In the genomic region with DNA sequence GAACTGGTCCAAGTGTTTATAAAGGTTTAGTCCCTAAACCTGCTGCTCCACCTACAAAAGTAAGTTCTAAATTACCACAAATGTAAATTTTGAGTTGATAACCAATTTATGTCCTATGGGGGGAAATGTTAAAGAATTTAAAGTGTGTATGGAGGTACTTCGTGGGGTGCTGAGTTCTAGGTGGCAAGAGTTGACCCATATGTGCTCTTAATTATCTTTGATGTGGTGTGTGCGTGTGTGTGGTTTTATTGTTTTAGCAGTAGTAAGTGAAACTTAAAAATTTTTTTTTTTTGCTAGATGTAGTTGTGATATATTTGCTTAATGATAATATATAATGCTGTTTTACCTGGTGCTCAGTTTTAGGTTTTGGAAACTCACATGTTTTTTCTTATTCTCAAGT, we compare ENCODE assay signal across 22 cellular contexts.
A peak's percentile ranks its signal among the peaks of the same experiment; 100 is the strongest.
DNase-seq lines count a peak whose midpoint lies in the region; ATAC-seq lines count a peak whose summit lies in the region.
"Had no signal": no experiment of that assay in that cellular context is flagged by ENCODE, and none has a peak within 500 bp of the region (broad histone marks: within the 10 kb centered on the region; RNA-seq: fewer than 3 reads in every experiment).

No MANE protein-coding gene starts in this region.

- peaks cover 26% of the 10 kb centered on the region for H3K4me1 Mint-ChIP-seq in activated naive CD4-positive, alpha-beta T cell treated with anti-CD3 and anti-CD28 coated beads, Interleukin-2, amount 10 ng/mL, durations not matched to agents 7 days and 5 days
- H3K4me1 Mint-ChIP-seq in activated naive CD4-positive, alpha-beta T cell treated with anti-CD3 and anti-CD28 coated beads for 36 hours (ENCODE audit: low read depth): peaks cover 40% of the 10 kb centered on the region
- peaks cover 5 to 9% (median 6%) of the 10 kb centered on the region in 3 donors for H3K4me1 Mint-ChIP-seq in IgD-negative memory B cell
- H3K4me1 Mint-ChIP-seq in activated naive CD8-positive, alpha-beta T cell treated with anti-CD3 and anti-CD28 coated beads, Interleukin-2, amount 10 ng/mL, durations not matched to agents 7 days and 5 days: peaks cover 27% of the 10 kb centered on the region
- H3K4me1 Mint-ChIP-seq: nephron progenitor cell had no signal

- intact Hi-C loops in activated naive CD4-positive, alpha-beta T cell treated with anti-CD3 and anti-CD28 coated beads for 36 hours (cut with micrococcal nuclease): no loop called here

- H3K36me3 Mint-ChIP-seq in activated naive CD4-positive, alpha-beta T cell treated with anti-CD3 and anti-CD28 coated beads, Interleukin-2, amount 10 ng/mL, durations not matched to agents 7 days and 5 days: peaks cover 52% of the 10 kb centered on the region
- peaks cover 32% of the 10 kb centered on the region for H3K36me3 Mint-ChIP-seq in activated naive CD4-positive, alpha-beta T cell treated with anti-CD3 and anti-CD28 coated beads for 36 hours (ENCODE audit: low read depth)
- peaks cover 4% of the 10 kb centered on the region for H3K36me3 Mint-ChIP-seq in IgD-negative memory B cell
- peaks cover 38% of the 10 kb centered on the region for H3K36me3 Mint-ChIP-seq in activated naive CD8-positive, alpha-beta T cell treated with anti-CD3 and anti-CD28 coated beads, Interleukin-2, amount 10 ng/mL, durations not matched to agents 7 days and 5 days

- ATAC-seq in activated naive CD8-positive, alpha-beta T cell treated with anti-CD3 and anti-CD28 coated beads, Interleukin-2, amount 10 ng/mL, durations not matched to agents 7 days and 5 days (ENCODE audit: low read depth): peak; percentile 75
- ATAC-seq in stimulated activated naive CD8-positive, alpha-beta T cell treated with anti-CD3 and anti-CD28 coated beads, Interleukin-15, Interleukin-2, amounts not matched to agents 100 U/mL and 50 U/mL, for 24 hours: peak; percentile 72
- ATAC-seq in HG02678 (IDR thresholded peaks at IDR 0.05; ENCODE audit: unreplicated experiment) (no peak), GM18517 (IDR thresholded peaks at IDR 0.05; ENCODE audit: unreplicated experiment) (no peak)
- ATAC-seq: gastroesophageal sphincter had no signal

- POLR2A ChIA-PET in activated naive CD8-positive, alpha-beta T cell treated with anti-CD3 and anti-CD28 coated beads, Interleukin-2, amount 10 ng/mL, durations not matched to agents 7 days and 5 days (lab: Charles Lee): no interaction called here

- CTCF ChIA-PET in activated naive CD4-positive, alpha-beta T cell treated with anti-CD3 and anti-CD28 coated beads, Interleukin-2, amount 10 ng/mL, durations not matched to agents 7 days and 5 days (lab: Charles Lee): no interaction called here
- CTCF ChIA-PET in activated naive CD4-positive, alpha-beta T cell treated with anti-CD3 and anti-CD28 coated beads for 36 hours (lab: Charles Lee): interaction anchor here (0.7 kb wide), 1 partner anchor 81 kb away, joined by 3 read pairs; no protein-coding TSS in a partner anchor

- H3K4me3 Mint-ChIP-seq in activated naive CD4-positive, alpha-beta T cell treated with anti-CD3 and anti-CD28 coated beads, Interleukin-2, amount 10 ng/mL, durations not matched to agents 7 days and 5 days: no peak overlapping the region
- H3K4me3 Mint-ChIP-seq in activated naive CD4-positive, alpha-beta T cell treated with anti-CD3 and anti-CD28 coated beads for 36 hours: no peak overlapping the region
- H3K4me3 Mint-ChIP-seq in IgD-negative memory B cell: no peak overlapping the region
- H3K4me3 Mint-ChIP-seq in activated naive CD8-positive, alpha-beta T cell treated with anti-CD3 and anti-CD28 coated beads, Interleukin-2, amount 10 ng/mL, durations not matched to agents 7 days and 5 days: peak overlapping the region; percentile 63
- H3K4me3 Mint-ChIP-seq: endodermal cell, nephron progenitor cell had no signal

- H3K27me3 Mint-ChIP-seq in activated naive CD4-positive, alpha-beta T cell treated with anti-CD3 and anti-CD28 coated beads, Interleukin-2, amount 10 ng/mL, durations not matched to agents 7 days and 5 days: no peaks in the 10 kb centered on the region
- no peaks in the 10 kb centered on the region for H3K27me3 Mint-ChIP-seq in activated naive CD4-positive, alpha-beta T cell treated with anti-CD3 and anti-CD28 coated beads for 36 hours (ENCODE audit: low read depth)
- H3K27me3 Mint-ChIP-seq in IgD-negative memory B cell: no peaks in the 10 kb centered on the region
- H3K27me3 Mint-ChIP-seq in activated naive CD8-positive, alpha-beta T cell treated with anti-CD3 and anti-CD28 coated beads, Interleukin-2, amount 10 ng/mL, durations not matched to agents 7 days and 5 days: no peaks in the 10 kb centered on the region

- peak overlapping the region; percentile 16 for H3K27ac Mint-ChIP-seq in activated naive CD4-positive, alpha-beta T cell treated with anti-CD3 and anti-CD28 coated beads, Interleukin-2, amount 10 ng/mL, durations not matched to agents 7 days and 5 days
- no peak overlapping the region for H3K27ac Mint-ChIP-seq in activated naive CD4-positive, alpha-beta T cell treated with anti-CD3 and anti-CD28 coated beads for 36 hours
- H3K27ac Mint-ChIP-seq in IgD-negative memory B cell: peak overlapping the region in 2 of 3 donors; percentile 9 to 58
- peak overlapping the region; percentile 64 for H3K27ac Mint-ChIP-seq in activated naive CD8-positive, alpha-beta T cell treated with anti-CD3 and anti-CD28 coated beads, Interleukin-2, amount 10 ng/mL, durations not matched to agents 7 days and 5 days
- H3K27ac Mint-ChIP-seq: endodermal cell, nephron progenitor cell had no signal

- DNase-seq in activated naive CD4-positive, alpha-beta T cell treated with anti-CD3 and anti-CD28 coated beads, Interleukin-2, amount 10 ng/mL, durations not matched to agents 7 days and 5 days: no peak
- DNase-seq in activated naive CD4-positive, alpha-beta T cell treated with anti-CD3 and anti-CD28 coated beads for 36 hours: no peak
- DNase-seq in activated naive CD8-positive, alpha-beta T cell treated with anti-CD3 and anti-CD28 coated beads, Interleukin-2, amount 10 ng/mL, durations not matched to agents 7 days and 5 days: no peak
- DNase-seq in stimulated activated naive CD8-positive, alpha-beta T cell treated with anti-CD3 and anti-CD28 coated beads, Interleukin-15, Interleukin-2, amounts not matched to agents 100 U/mL and 50 U/mL, for 24 hours: no peak
- no peak for DNase-seq in EL
- DNase-seq: activated CD8-positive, alpha-beta memory T cell treated with anti-CD3 and anti-CD28 coated beads for 24 hours; C1 segment of cervical spinal cord; endodermal cell; IMR-90; islet precursor cell; midbrain; NCI-H1092 treated with DMSO at 0.1 percent for 48 hours; NCI-H187 treated with DMSO at 0.1 percent for 48 hours; nephron progenitor cell; spleen; stimulated activated CD4-positive, alpha-beta T cell treated with anti-CD3 and anti-CD28 coated beads, Interleukin-4, amount 100 ng/mL, for 1 hour; stimulated activated naive CD4-positive, alpha-beta T cell treated with Interleukin-2 at 50 U/mL for 16 hours; tibial artery had no signal

- H3K9me3 Mint-ChIP-seq in activated naive CD4-positive, alpha-beta T cell treated with anti-CD3 and anti-CD28 coated beads, Interleukin-2, amount 10 ng/mL, durations not matched to agents 7 days and 5 days: no peaks in the 10 kb centered on the region
- H3K9me3 Mint-ChIP-seq in activated naive CD4-positive, alpha-beta T cell treated with anti-CD3 and anti-CD28 coated beads for 36 hours: no peaks in the 10 kb centered on the region
- no peaks in the 10 kb centered on the region for H3K9me3 Mint-ChIP-seq in IgD-negative memory B cell
- no peaks in the 10 kb centered on the region for H3K9me3 Mint-ChIP-seq in activated naive CD8-positive, alpha-beta T cell treated with anti-CD3 and anti-CD28 coated beads, Interleukin-2, amount 10 ng/mL, durations not matched to agents 7 days and 5 days
- H3K9me3 Mint-ChIP-seq: nephron progenitor cell had no signal

Comparison
In these comparisons a context has a peak if more than half of its experiments do, and no peak if none do; other contexts are left out.
1. ATAC-seq: peak in activated naive CD8-positive, alpha-beta T cell treated with anti-CD3 and anti-CD28 coated beads, Interleukin-2, amount 10 ng/mL, durations not matched to agents 7 days and 5 days (single experiment) and stimulated activated naive CD8-positive, alpha-beta T cell treated with anti-CD3 and anti-CD28 coated beads, Interleukin-15, Interleukin-2, amounts not matched to agents 100 U/mL and 50 U/mL, for 24 hours (single experiment); none in HG02678 (single experiment) and GM18517 (single experiment).